Comparison of ENCODE assay signal across 20 cellular contexts in the genomic region with DNA sequence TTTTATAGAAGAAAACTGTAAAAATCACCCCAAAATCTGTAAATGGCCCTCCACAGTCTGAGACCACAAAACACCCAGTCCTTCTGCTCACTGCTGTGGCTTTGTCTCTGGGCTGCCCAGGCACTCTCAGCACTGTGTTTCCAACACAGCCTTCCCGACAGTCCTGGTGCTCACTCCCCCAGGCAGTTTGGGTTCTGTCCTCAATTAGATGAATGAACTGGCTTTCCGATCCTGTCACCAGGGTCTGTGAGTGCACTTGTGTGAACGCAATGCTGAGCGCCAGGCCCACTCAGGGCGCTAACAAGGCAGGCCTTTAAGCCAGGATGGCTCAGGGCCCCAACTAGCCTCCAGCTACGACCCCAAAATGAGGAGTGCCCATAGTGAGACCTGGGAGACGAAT.
"Had no signal": no experiment of that assay in that cellular context is flagged by ENCODE, and none has a peak within 500 bp of the region (broad histone marks: within the 10 kb centered on the region; RNA-seq: fewer than 3 reads in every experiment).

No MANE protein-coding gene starts in this region.

- H3K4me1 ChIP-seq: prostate gland had no signal

- H3K36me3 ChIP-seq: prostate gland had no signal

- H3K4me3 Mint-ChIP-seq: activated CD8-positive, alpha-beta memory T cell treated with anti-CD3 and anti-CD28 coated beads, Interleukin-2, amount 10 ng/mL, durations not matched to agents 7 days and 5 days had no signal

- H3K27ac ChIP-seq: esophagus squamous epithelium, left ventricle myocardium inferior, prostate gland, transverse colon had no signal

- DNase-seq: activated CD4-positive, alpha-beta T cell treated with anti-CD3 and anti-CD28 coated beads, Interleukin-2, amount 50 U/mL, for 48 hours; activated CD8-positive, alpha-beta memory T cell treated with anti-CD3 and anti-CD28 coated beads, Interleukin-2, amount 10 ng/mL, durations not matched to agents 7 days and 5 days; activated effector memory CD4-positive, alpha-beta T cell treated with Interleukin-2 at 50 U/mL for 16 hours; activated T-cell treated with anti-CD3 and anti-CD28 coated beads, Interleukin-2, amount 50 U/mL, for 1 hour; amniotic stem cell; caudate nucleus; esophagus squamous epithelium; left ventricle myocardium inferior; mucosa of descending colon; naive thymus-derived CD8-positive, alpha-beta T cell; right cardiac atrium; stimulated activated CD4-positive, alpha-beta T cell treated with anti-CD3 and anti-CD28 coated beads, Interleukin-4, amount 100 ng/mL, for 24 hours; stimulated activated naive CD8-positive, alpha-beta T cell treated with anti-CD3 and anti-CD28 coated beads, Interleukin-15, Interleukin-2, amounts not matched to agents 100 U/mL and 50 U/mL, for 24 hours; SW 1271; T-helper 9 cell; transverse colon had no signal

- H3K9me3 Mint-ChIP-seq: naive thymus-derived CD8-positive, alpha-beta T cell had no signal

- H3K27me3 ChIP-seq: esophagus squamous epithelium, transverse colon had no signal

- ATAC-seq: activated CD4-positive, CD25-positive, alpha-beta regulatory T cell treated with anti-CD3 and anti-CD28 coated beads, Interleukin-2, amount 50 U/mL, for 24 hours; activated CD8-positive, alpha-beta memory T cell treated with anti-CD3 and anti-CD28 coated beads, Interleukin-2, amount 10 ng/mL, durations not matched to agents 7 days and 5 days; mucosa of descending colon; naive thymus-derived CD8-positive, alpha-beta T cell; right cardiac atrium; stimulated activated naive CD8-positive, alpha-beta T cell treated with anti-CD3 and anti-CD28 coated beads, Interleukin-15, Interleukin-2, amounts not matched to agents 100 U/mL and 50 U/mL, for 24 hours had no signal

- H3K27ac Mint-ChIP-seq: activated CD8-positive, alpha-beta memory T cell treated with anti-CD3 and anti-CD28 coated beads, Interleukin-2, amount 10 ng/mL, durations not matched to agents 7 days and 5 days; activated naive CD8-positive, alpha-beta T cell had no signal

- H3K4me3 ChIP-seq: esophagus squamous epithelium, left ventricle myocardium inferior, mucosa of descending colon, prostate gland, skin epidermis, transverse colon had no signal

- H3K27me3 Mint-ChIP-seq: activated CD8-positive, alpha-beta memory T cell treated with anti-CD3 and anti-CD28 coated beads, Interleukin-2, amount 10 ng/mL, durations not matched to agents 7 days and 5 days; activated naive CD8-positive, alpha-beta T cell; naive thymus-derived CD8-positive, alpha-beta T cell had no signal

- H3K9me3 ChIP-seq: esophagus squamous epithelium, left ventricle myocardium inferior, mucosa of descending colon, prostate gland, transverse colon had no signal
